23 cellular contexts compared by ENCODE assay signal in the genomic region with DNA sequence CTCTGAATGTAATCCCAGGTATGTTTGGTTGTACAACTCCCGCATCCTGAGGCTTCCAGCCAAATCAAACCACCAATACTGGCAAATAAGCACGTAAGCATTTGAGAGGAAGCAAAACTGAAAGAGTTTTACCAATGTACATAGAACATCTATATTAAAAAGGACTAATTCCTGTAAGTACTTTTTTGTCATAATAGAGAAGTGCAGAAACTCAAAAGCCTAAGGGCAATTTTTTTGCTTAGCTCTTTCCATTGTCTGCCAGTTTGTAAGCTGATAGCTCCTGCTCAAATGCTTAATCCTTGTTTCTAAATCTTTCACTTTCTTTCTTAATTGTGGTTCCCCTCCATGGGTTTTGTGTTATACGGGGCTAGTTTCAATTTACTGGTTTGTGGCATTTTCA.
DNase-seq lines count a peak whose midpoint lies in the region; ATAC-seq and TF ChIP-seq lines count a peak whose summit lies in the region.
"Had no signal": no experiment of that assay in that cellular context is flagged by ENCODE, and none has a peak within 500 bp of the region (broad histone marks: within the 10 kb centered on the region; RNA-seq: fewer than 3 reads in every experiment).

No MANE protein-coding gene starts in this region.

- H3K9me2 ChIP-seq in SU-DHL-6 (replicated peaks; ENCODE audit: insufficient read depth, low read length): no peaks in the 10 kb centered on the region

- H4K20me1 ChIP-seq in SU-DHL-6 (ENCODE audit: low read depth, low read length): no peaks in the 10 kb centered on the region

- no peaks in the 10 kb centered on the region for H3K79me2 ChIP-seq in SU-DHL-6 (ENCODE audit: insufficient read depth, low read length)

- no peak overlapping the region for H3K27ac ChIP-seq in SU-DHL-6 (ENCODE audit: low read depth, low read length)
- H3K27ac ChIP-seq: body of pancreas, epithelial cell of prostate, GM23248, left lung, neutrophil, testis had no signal

- no peak overlapping the region for H3K4me3 ChIP-seq in SU-DHL-6 (ENCODE audit: insufficient read depth, low read length, poor library complexity, severe bottlenecking)
- H3K4me3 ChIP-seq: body of pancreas, GM23248, left lung, mucosa of descending colon, testis had no signal

- ATAC-seq in GM19351 (IDR thresholded peaks at IDR 0.05; ENCODE audit: unreplicated experiment): peak; percentile 44
- ATAC-seq in HG02642 (IDR thresholded peaks at IDR 0.05; ENCODE audit: poor library complexity, unreplicated experiment): no peak
- ATAC-seq in HG02973 (IDR thresholded peaks at IDR 0.05; ENCODE audit: unreplicated experiment): no peak
- ATAC-seq: activated naive CD4-positive, alpha-beta T cell treated with anti-CD3 and anti-CD28 coated beads, Interleukin-2, amount 50 U/mL, for 72 hours; body of pancreas; left lung; mucosa of descending colon had no signal

- DNase-seq in HT1080 (ENCODE audit: low read depth) (peak; percentile 9), left kidney (ENCODE audit: low read depth, low spot score) (peak; percentile 23), GOT3 (lab: John Stamatoyannopoulos, UW) (no peak), COR-L47 (lab: John Stamatoyannopoulos, UW) (no peak)
- DNase-seq: activated B cell treated with CpG ODN at 0.5 μM for 24 hours, body of pancreas, Calu3, GM23248, KBM-7, left lung, mucosa of descending colon, NCI-H1417 treated with DMSO at 0.1 percent for 48 hours, NCI-H2227 treated with DMSO at 0.1 percent for 48 hours, SHP77, T-helper 2 cell, testis had no signal

- H3K36me3 ChIP-seq in SU-DHL-6 (ENCODE audit: low read length): no peaks in the 10 kb centered on the region
- H3K36me3 ChIP-seq: left lung, neutrophil had no signal

- no peaks in the 10 kb centered on the region for H3K9me3 ChIP-seq in SU-DHL-6 (ENCODE audit: insufficient read depth, low read length)
- H3K9me3 ChIP-seq: body of pancreas, neutrophil, testis had no signal

- H3K27me3 ChIP-seq in SU-DHL-6 (ENCODE audit: low read length): no peaks in the 10 kb centered on the region
- H3K27me3 ChIP-seq: body of pancreas, left lung, neutrophil, testis had no signal

- no peak overlapping the region for H3K9ac ChIP-seq in SU-DHL-6 (ENCODE audit: low read length)
- H3K9ac ChIP-seq: GM23248 had no signal

- peak overlapping the region; percentile 9 for H2AFZ ChIP-seq in SU-DHL-6 (ENCODE audit: low read depth, low read length, severe bottlenecking)
- H2AFZ ChIP-seq: GM23248 had no signal

- H3F3A ChIP-seq in SU-DHL-6 (ENCODE audit: insufficient read depth): no peaks in the 10 kb centered on the region

- no peak for TF ChIP-seq CTCF in SU-DHL-6 (IDR thresholded peaks at IDR 0.05; ENCODE audit: insufficient read depth, low read length, poor library complexity, severe bottlenecking)

- H3K4me2 ChIP-seq in SU-DHL-6 (ENCODE audit: low read depth, low read length, poor library complexity, severe bottlenecking): no peak overlapping the region

Comparison
In these comparisons a context has a peak if more than half of its experiments do, and no peak if none do; other contexts are left out.
1. DNase-seq: peak in HT1080 (single experiment) and left kidney (single experiment); none in GOT3 (single experiment) and COR-L47 (single experiment).